Comparison of ENCODE assay signal across 33 cellular contexts in the genomic region with DNA sequence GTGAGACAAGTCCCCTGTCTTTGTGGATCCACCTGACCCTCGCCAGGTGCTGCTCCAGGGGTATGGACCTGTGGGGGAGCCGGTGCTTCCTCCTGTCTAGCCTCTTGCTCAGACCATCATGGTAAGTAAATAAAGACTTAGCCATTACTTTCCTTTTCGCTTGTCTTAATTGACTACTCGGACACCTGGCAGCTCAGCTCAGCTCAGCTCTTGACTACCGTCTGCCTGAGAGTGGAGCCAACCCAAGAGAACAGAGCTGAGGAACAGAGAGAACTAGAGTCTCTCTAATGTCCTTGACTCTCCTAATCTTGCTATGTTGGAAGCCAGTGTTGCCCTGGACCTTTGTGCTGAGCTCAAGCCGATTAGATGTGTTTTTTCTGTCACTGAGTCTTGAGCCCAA.
"Had no signal": no experiment of that assay in that cellular context is flagged by ENCODE, and none has a peak within 500 bp of the region (broad histone marks: within the 10 kb centered on the region; RNA-seq: fewer than 3 reads in every experiment).

No MANE protein-coding gene starts in this region.

- H3K4me3 Mint-ChIP-seq: activated CD4-positive, alpha-beta T cell treated with anti-CD3 and anti-CD28 coated beads, Interleukin-2, amount 10 ng/mL, durations not matched to agents 7 days and 5 days; activated CD8-positive, alpha-beta T cell treated with anti-CD3 and anti-CD28 coated beads for 36 hours; activated naive CD4-positive, alpha-beta T cell treated with anti-CD3 and anti-CD28 coated beads for 36 hours; activated naive CD4-positive, alpha-beta T cell treated with anti-CD3 and anti-CD28 coated beads, Interleukin-2, amount 50 U/mL, for 24 hours; activated naive CD8-positive, alpha-beta T cell treated with anti-CD3 and anti-CD28 coated beads for 36 hours; activated naive CD8-positive, alpha-beta T cell treated with anti-CD3 and anti-CD28 coated beads, Interleukin-2, amount 50 U/mL, for 24 hours; activated T-helper 1 cell treated with anti-CD3 and anti-CD28 coated beads, Interleukin-12 subunit alpha, Interleukin-12 subunit beta, Interleukin-2, Interleukin-4 antibody, amounts not matched to agents 30 ng/mL and 10 ng/mL and 1 ng/mL, durations not matched to agents 14 hours and 24 hours and 36 hours; endodermal cell; WTC11 had no signal

- H3K9me3 Mint-ChIP-seq: activated CD8-positive, alpha-beta T cell treated with anti-CD3 and anti-CD28 coated beads for 36 hours; activated naive CD4-positive, alpha-beta T cell treated with anti-CD3 and anti-CD28 coated beads for 36 hours; activated naive CD8-positive, alpha-beta T cell treated with anti-CD3 and anti-CD28 coated beads for 36 hours; activated T-helper 1 cell treated with anti-CD3 and anti-CD28 coated beads, Interleukin-12 subunit alpha, Interleukin-12 subunit beta, Interleukin-2, Interleukin-4 antibody, amounts not matched to agents 30 ng/mL and 10 ng/mL and 1 ng/mL, durations not matched to agents 14 hours and 24 hours and 36 hours; activated T-helper 2 cell treated with anti-CD3 and anti-CD28 coated beads, Interferon-gamma antibody, Interleukin-2, Interleukin-4, amounts not matched to agents 10 μg/mL and 5 μg/mL and 100 μg/mL, durations not matched to agents 14 hours and 24 hours and 36 hours; endodermal cell; WTC11 had no signal

- H3K27ac ChIP-seq: adrenal gland, body of pancreas, colonic mucosa, foreskin keratinocyte, gastrocnemius medialis, heart left ventricle had no signal

- H3K27me3 ChIP-seq: adrenal gland, body of pancreas, colonic mucosa, foreskin keratinocyte, gastrocnemius medialis, heart left ventricle had no signal

- H3K36me3 Mint-ChIP-seq: activated naive CD4-positive, alpha-beta T cell treated with anti-CD3 and anti-CD28 coated beads, Interleukin-2, amount 50 U/mL, for 24 hours; activated naive CD8-positive, alpha-beta T cell treated with anti-CD3 and anti-CD28 coated beads for 36 hours; WTC11 had no signal

- H3K4me1 Mint-ChIP-seq: WTC11 had no signal

- H3K36me3 ChIP-seq: adrenal gland, colonic mucosa, gastrocnemius medialis, heart left ventricle had no signal

- H3K4me1 ChIP-seq: adrenal gland, body of pancreas, colonic mucosa, foreskin keratinocyte, gastrocnemius medialis, heart left ventricle had no signal

- H3K27ac Mint-ChIP-seq: activated CD4-positive, alpha-beta T cell treated with anti-CD3 and anti-CD28 coated beads, Interleukin-2, amount 10 ng/mL, durations not matched to agents 7 days and 5 days; activated CD8-positive, alpha-beta T cell treated with anti-CD3 and anti-CD28 coated beads for 36 hours; activated naive CD4-positive, alpha-beta T cell treated with anti-CD3 and anti-CD28 coated beads for 36 hours; activated naive CD4-positive, alpha-beta T cell treated with anti-CD3 and anti-CD28 coated beads, Interleukin-2, amount 50 U/mL, for 24 hours; activated naive CD8-positive, alpha-beta T cell treated with anti-CD3 and anti-CD28 coated beads for 36 hours; activated naive CD8-positive, alpha-beta T cell treated with anti-CD3 and anti-CD28 coated beads, Interleukin-2, amount 50 U/mL, for 24 hours; activated T-helper 1 cell treated with anti-CD3 and anti-CD28 coated beads, Interleukin-12 subunit alpha, Interleukin-12 subunit beta, Interleukin-2, Interleukin-4 antibody, amounts not matched to agents 30 ng/mL and 10 ng/mL and 1 ng/mL, durations not matched to agents 14 hours and 24 hours and 36 hours; activated T-helper 2 cell treated with anti-CD3 and anti-CD28 coated beads, Interferon-gamma antibody, Interleukin-2, Interleukin-4, amounts not matched to agents 10 μg/mL and 5 μg/mL and 100 μg/mL, durations not matched to agents 14 hours and 24 hours and 36 hours; endodermal cell; WTC11 had no signal

- ATAC-seq: activated CD8-positive, alpha-beta T cell treated with anti-CD3 and anti-CD28 coated beads for 36 hours; activated naive CD8-positive, alpha-beta T cell treated with anti-CD3 and anti-CD28 coated beads, Interleukin-2, amount 50 U/mL, for 24 hours; body of pancreas; esophagus mucosa; foreskin keratinocyte; gastrocnemius medialis; heart left ventricle; WTC11 had no signal

- H3K4me3 ChIP-seq: adrenal gland, body of pancreas, colonic mucosa, gastrocnemius medialis, heart left ventricle had no signal

- H3K9me3 ChIP-seq: adrenal gland, body of pancreas, colonic mucosa, gastrocnemius medialis had no signal

- H3K27me3 Mint-ChIP-seq: activated CD4-positive, alpha-beta T cell treated with anti-CD3 and anti-CD28 coated beads, Interleukin-2, amount 10 ng/mL, durations not matched to agents 7 days and 5 days; activated CD8-positive, alpha-beta T cell treated with anti-CD3 and anti-CD28 coated beads for 36 hours; activated naive CD4-positive, alpha-beta T cell treated with anti-CD3 and anti-CD28 coated beads, Interleukin-2, amount 50 U/mL, for 24 hours; activated naive CD8-positive, alpha-beta T cell treated with anti-CD3 and anti-CD28 coated beads for 36 hours; activated naive CD8-positive, alpha-beta T cell treated with anti-CD3 and anti-CD28 coated beads, Interleukin-2, amount 50 U/mL, for 24 hours had no signal

- DNase-seq: activated CD4-positive, alpha-beta T cell treated with anti-CD3 and anti-CD28 coated beads for 1 hour; activated CD4-positive, alpha-beta T cell treated with anti-CD3 and anti-CD28 coated beads for 4 hours; activated CD4-positive, alpha-beta T cell treated with anti-CD3 and anti-CD28 coated beads, Interleukin-2, amount 10 ng/mL, durations not matched to agents 7 days and 5 days; activated CD4-positive, alpha-beta T cell treated with anti-CD3 and anti-CD28 coated beads, Interleukin-2, amount 50 U/mL, for 48 hours; activated CD8-positive, alpha-beta memory T cell treated with anti-CD3 and anti-CD28 coated beads for 24 hours; activated CD8-positive, alpha-beta memory T cell treated with anti-CD3 and anti-CD28 coated beads, Interleukin-2, amount 50 U/mL, for 4 hours; activated CD8-positive, alpha-beta T cell treated with anti-CD3 and anti-CD28 coated beads for 36 hours; activated effector memory CD4-positive, alpha-beta T cell treated with anti-CD3 and anti-CD28 coated beads, Interleukin-2, amount 50 U/mL, for 16 hours; activated naive CD4-positive, alpha-beta T cell treated with anti-CD3 and anti-CD28 coated beads for 36 hours; activated naive CD8-positive, alpha-beta T cell treated with anti-CD3 and anti-CD28 coated beads for 36 hours; activated naive CD8-positive, alpha-beta T cell treated with anti-CD3 and anti-CD28 coated beads, Interleukin-2, amount 50 U/mL, for 24 hours; activated T-cell treated with anti-CD3 and anti-CD28 coated beads, Interleukin-2, amount 50 U/mL, for 1 hour; activated T-cell treated with anti-CD3 and anti-CD28 coated beads, Interleukin-2, amount 50 U/mL, for 48 hours; adrenal gland; amygdala; aorta; body of pancreas; central memory CD4-positive, alpha-beta T cell; cerebellar nuclear complex; colonic mucosa; effector CD8-positive, alpha-beta T cell; endodermal cell; foreskin keratinocyte; gastrocnemius medialis; glutamatergic neuron; heart left ventricle; T-helper 1 cell; T-helper 2 cell had no signal
